ENCODE assay signal across 9 cellular contexts in genomic region chr11:111378773-111379499, GRCh38. TPM values are rescaled to one million over a fixed set of nuclear protein-coding genes. Genes with fewer than 3 reads are reported as not detected.
DNase-seq lines count a peak whose midpoint lies in the region; ATAC-seq and TF ChIP-seq lines count a peak whose summit lies in the region.
"Had no signal": no experiment of that assay in that cellular context is flagged by ENCODE, and none has a peak within 500 bp of the region (broad histone marks: within the 10 kb centered on the region; RNA-seq: fewer than 3 reads in every experiment).

TSS of gene POU2AF1 (minus strand) at chr11:111379275. CDS start at chr11:111379177, 98 bp downstream.

- no peak within 1 kb of the TSS for H3K4me3 ChIP-seq in fibroblast of the aortic adventitia (ENCODE audit: low read depth, low read length)

- no peak for TF ChIP-seq CTCF in fibroblast of the aortic adventitia (IDR thresholded peaks at IDR 0.05; ENCODE audit: insufficient read depth, low read length)

- peaks cover 41% of the 10 kb centered on the region for H3K4me1 Mint-ChIP-seq in activated CD8-positive, alpha-beta T cell treated with anti-CD3 and anti-CD28 coated beads, Interleukin-2, amount 10 ng/mL, durations not matched to agents 7 days and 5 days (ENCODE audit: low read depth)

- no peaks in the 10 kb centered on the region for H3K36me3 Mint-ChIP-seq in activated CD8-positive, alpha-beta T cell treated with anti-CD3 and anti-CD28 coated beads, Interleukin-2, amount 10 ng/mL, durations not matched to agents 7 days and 5 days (ENCODE audit: low read depth)

- peak within 1 kb of the TSS; percentile 70 for H3K4me3 Mint-ChIP-seq in activated CD8-positive, alpha-beta T cell treated with anti-CD3 and anti-CD28 coated beads, Interleukin-2, amount 10 ng/mL, durations not matched to agents 7 days and 5 days

- peak within 1 kb of the TSS; percentile 95 for H3K27ac Mint-ChIP-seq in activated CD8-positive, alpha-beta T cell treated with anti-CD3 and anti-CD28 coated beads, Interleukin-2, amount 10 ng/mL, durations not matched to agents 7 days and 5 days

- CTCF ChIA-PET in activated CD8-positive, alpha-beta T cell treated with anti-CD3 and anti-CD28 coated beads, Interleukin-2, amount 10 ng/mL, durations not matched to agents 7 days and 5 days (lab: Charles Lee): interaction anchor here (0.7 to 4.1 kb wide), 8 partner anchors 19 to 95 kb away, joined by 3 to 18 read pairs (median 4); no protein-coding TSS in a partner anchor

- peaks cover 3% of the 10 kb centered on the region for H3K9me3 Mint-ChIP-seq in activated CD8-positive, alpha-beta T cell treated with anti-CD3 and anti-CD28 coated beads, Interleukin-2, amount 10 ng/mL, durations not matched to agents 7 days and 5 days (ENCODE audit: insufficient read depth)

- POLR2A ChIA-PET in activated CD8-positive, alpha-beta T cell treated with anti-CD3 and anti-CD28 coated beads, Interleukin-2, amount 10 ng/mL, durations not matched to agents 7 days and 5 days (lab: Charles Lee): interaction anchor here (0.9 to 1.9 kb wide), 4 partner anchors 20 to 71 kb away, joined by 3 to 12 read pairs (median 3); no protein-coding TSS in a partner anchor

- DNase-seq in NCI-H1436 (lab: John Stamatoyannopoulos, UW) (peak; percentile 59), NCI-H1436 treated with DMSO at 0.1 percent for 48 hours (lab: John Stamatoyannopoulos, UW) (no peak), fibroblast of the aortic adventitia (ENCODE audit: low read depth) (peak; percentile 43), NCI-H146 treated with DMSO at 0.1 percent for 48 hours (lab: John Stamatoyannopoulos, UW; ENCODE audit: unreplicated experiment) (no peak), SKM-1 treated with dmso at 0.1 percent for 144 hours (lab: John Stamatoyannopoulos, UW; ENCODE audit: unreplicated experiment) (no peak)
- DNase-seq in activated CD8-positive, alpha-beta T cell treated with anti-CD3 and anti-CD28 coated beads, Interleukin-2, amount 10 ng/mL, durations not matched to agents 7 days and 5 days: peak; percentile 89
- peak; percentile 22 for DNase-seq in stimulated activated CD8-positive, alpha-beta memory T cell treated with anti-CD3 and anti-CD28 coated beads, Interleukin-15, amount 100 ng/mL, for 1 hour (ENCODE audit: low read depth)

- H3K27me3 Mint-ChIP-seq in activated CD8-positive, alpha-beta T cell treated with anti-CD3 and anti-CD28 coated beads, Interleukin-2, amount 10 ng/mL, durations not matched to agents 7 days and 5 days (ENCODE audit: low read depth): no peaks in the 10 kb centered on the region

- peak; percentile 52 for ATAC-seq in HG03196 (IDR thresholded peaks at IDR 0.05; ENCODE audit: unreplicated experiment)
- peak; percentile 87 for ATAC-seq in activated CD8-positive, alpha-beta T cell treated with anti-CD3 and anti-CD28 coated beads, Interleukin-2, amount 10 ng/mL, durations not matched to agents 7 days and 5 days

RNA-seq across cellular contexts. Expression of gene POU2AF1, which starts in this region (rescaled TPM):
- total RNA-seq in activated CD8-positive, alpha-beta T cell treated with anti-CD3 and anti-CD28 coated beads, Interleukin-2, amount 10 ng/mL, durations not matched to agents 7 days and 5 days: 1 to 10 TPM; 1.7 to 2.4 TPM
- total RNA-seq in fibroblast of the aortic adventitia (ENCODE audit: low replicate concordance): not detected in 2 replicates
- total RNA-seq: glomerular endothelial cell had no signal

Comparison
In these comparisons a context has a peak if more than half of its experiments do, and no peak if none do; other contexts are left out.
1. DNase-seq: peak in NCI-H1436 (single experiment), activated CD8-positive, alpha-beta T cell treated with anti-CD3 and anti-CD28 coated beads, Interleukin-2, amount 10 ng/mL, durations not matched to agents 7 days and 5 days (single experiment) and stimulated activated CD8-positive, alpha-beta memory T cell treated with anti-CD3 and anti-CD28 coated beads, Interleukin-15, amount 100 ng/mL, for 1 hour (single experiment); none in NCI-H1436 treated with DMSO at 0.1 percent for 48 hours (single experiment), NCI-H146 treated with DMSO at 0.1 percent for 48 hours (single experiment) and SKM-1 treated with dmso at 0.1 percent for 144 hours (single experiment).
2. Peak in DNase-seq in fibroblast of the aortic adventitia; RNA of the gene not detected or under 1 TPM.